Comparison of ENCODE assay signal across 10 cellular contexts in the genomic region with DNA sequence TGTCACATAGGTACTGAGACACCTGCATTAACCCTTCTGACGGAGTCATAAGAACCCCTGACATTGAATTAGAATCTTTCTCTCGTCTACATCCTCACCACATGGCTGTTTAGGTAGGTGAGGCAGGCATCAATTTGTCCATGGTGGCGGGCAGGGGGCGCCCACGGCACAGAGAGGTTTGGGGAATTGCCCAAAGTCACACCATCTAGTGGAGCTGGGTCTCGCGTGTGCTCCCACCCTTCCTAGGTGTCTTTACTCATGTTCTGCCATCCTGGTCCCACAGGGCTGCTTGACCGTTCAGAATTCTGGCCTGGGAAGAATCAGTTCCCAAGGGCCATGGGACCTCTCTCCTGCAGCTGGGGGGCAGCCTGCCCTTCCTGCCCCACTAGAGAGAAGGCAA. TPM values are rescaled to one million over a fixed set of nuclear protein-coding genes. Genes with fewer than 3 reads are reported as not detected.
DNase-seq lines count a peak whose midpoint lies in the region; ATAC-seq and TF ChIP-seq lines count a peak whose summit lies in the region.
"Had no signal": no experiment of that assay in that cellular context is flagged by ENCODE, and none has a peak within 500 bp of the region (broad histone marks: within the 10 kb centered on the region; RNA-seq: fewer than 3 reads in every experiment).

No MANE protein-coding gene starts in this region.

- H3K9me2 ChIP-seq in HCT116 (ENCODE audit: insufficient read depth) = no peaks in the 10 kb centered on the region

- H3K4me3 ChIP-seq in BLaER1 = no peak overlapping the region
- no peak overlapping the region for H3K4me3 ChIP-seq in HCT116 (replicated peaks in 1 of 2; ENCODE audit: low read depth in 1 of 2, low read length in 2 of 2)
- H3K4me3 ChIP-seq in trophoblast cell (ENCODE audit: low read depth, low read length) = no peak overlapping the region
- H3K4me3 ChIP-seq in aorta (ENCODE audit: low read length in 2 of 2) = no peak overlapping the region
- no peak overlapping the region for H3K4me3 ChIP-seq in ascending aorta
- H3K4me3 ChIP-seq: tibial artery had no signal

- H3K9me3 ChIP-seq in BLaER1 (no peaks in the 10 kb centered on the region), HCT116 (ENCODE audit: control insufficient read depth in 1 of 2, insufficient read depth in 1 of 2, low read depth in 1 of 2, low read length in 2 of 2) (no peaks in the 10 kb centered on the region), trophoblast cell (ENCODE audit: insufficient read depth, low read depth, low read length) (peaks cover 5% of the 10 kb centered on the region), aorta (ENCODE audit: control insufficient read depth, low read length) (no peaks in the 10 kb centered on the region), ascending aorta (no peaks in the 10 kb centered on the region)
- H3K9me3 ChIP-seq: tibial artery had no signal

- H3K4me1 Mint-ChIP-seq in endothelial cell (ENCODE audit: unreplicated experiment) = peaks cover 79% of the 10 kb centered on the region

- H4K91ac ChIP-seq in trophoblast cell (ENCODE audit: low read depth, low read length) = no peak overlapping the region

- POLR2A ChIA-PET in HCT116 (lab: Charles Lee) = interaction anchor here (2.2 kb wide), 1 partner anchor 14 kb away, joined by 8 read pairs; a partner anchor contains a TSS

- no peak for TF ChIP-seq POLR2A in HCT116 (IDR thresholded peaks at IDR 0.05; ENCODE audit: borderline replicate concordance, extremely low read depth, insufficient read depth, insufficient read length)

- H2BK12ac ChIP-seq in trophoblast cell (ENCODE audit: low read length) = no peak overlapping the region

- no peak for DNase-seq in HCT116 (ENCODE audit: low read depth, low spot score)
- DNase-seq in endothelial cell (ENCODE audit: low spot score) = no peak
- DNase-seq in trophoblast cell = no peak
- no peak for DNase-seq in aorta
- no peak for DNase-seq in ascending aorta (ENCODE audit: low spot score in 2 of 2)
- DNase-seq: activated gamma-delta T cell, GDM1, retina, tibial artery had no signal

- H3K27ac ChIP-seq in BLaER1 = peak overlapping the region; percentile 6; the same call in 1 of the 2 replicates
- H3K27ac ChIP-seq in HCT116 (ENCODE audit: low read depth, low read length) = no peak overlapping the region
- H3K27ac ChIP-seq in trophoblast cell (ENCODE audit: low read depth, low read length) = no peak overlapping the region
- H3K27ac ChIP-seq in aorta (ENCODE audit: low read depth in 1 of 2, low read length in 2 of 2) = no peak overlapping the region
- no peak overlapping the region for H3K27ac ChIP-seq in ascending aorta
- H3K27ac ChIP-seq: tibial artery had no signal

- H3K4me1 ChIP-seq in BLaER1 (peaks cover 89% of the 10 kb centered on the region), HCT116 (ENCODE audit: control insufficient read depth in 1 of 2, insufficient read depth in 2 of 2, low read length in 2 of 2) (no peaks in the 10 kb centered on the region), trophoblast cell (ENCODE audit: control insufficient read depth in 1 of 2, insufficient read depth in 2 of 2, low read length in 2 of 2) (peaks cover 2 to 9% of the 10 kb centered on the region in 2 experiments), aorta (ENCODE audit: control insufficient read depth in 1 of 2, insufficient read depth in 2 of 2, low read length in 2 of 2) (no peaks in the 10 kb centered on the region), ascending aorta (no peaks in the 10 kb centered on the region)

- H3K23ac ChIP-seq in trophoblast cell (ENCODE audit: low read length) = no peak overlapping the region

- H3K9ac ChIP-seq in BLaER1 (peak overlapping the region; percentile 15; the same call in 1 of the 2 replicates), HCT116 (ENCODE audit: low read length) (no peak overlapping the region), trophoblast cell (ENCODE audit: low read length) (no peak overlapping the region)

- no peak overlapping the region for H3K18ac ChIP-seq in trophoblast cell (ENCODE audit: low read length)

- H3K4me3 Mint-ChIP-seq in endothelial cell (ENCODE audit: unreplicated experiment) = peak overlapping the region; percentile 85

- H4K20me1 ChIP-seq in BLaER1 (no peaks in the 10 kb centered on the region), HCT116 (ENCODE audit: insufficient read depth) (no peaks in the 10 kb centered on the region)

- no peak overlapping the region for H2BK5ac ChIP-seq in trophoblast cell (ENCODE audit: low read depth, low read length, poor library complexity)

- H3K79me2 ChIP-seq in HCT116 (ENCODE audit: insufficient read depth, low read length) (no peaks in the 10 kb centered on the region), trophoblast cell (ENCODE audit: control insufficient read depth, insufficient read depth, low read length, poor library complexity) (no peaks in the 10 kb centered on the region)

- no peak overlapping the region for H4K12ac ChIP-seq in trophoblast cell (ENCODE audit: low read depth, low read length)

- no peak overlapping the region for H4K8ac ChIP-seq in trophoblast cell (ENCODE audit: low read depth, low read length)

- peak overlapping the region; percentile 29; the same call in 1 of the 2 replicates for H3K4me2 ChIP-seq in BLaER1
- H3K4me2 ChIP-seq in HCT116 (ENCODE audit: low read length) = no peak overlapping the region
- no peak overlapping the region for H3K4me2 ChIP-seq in trophoblast cell (ENCODE audit: low read length)

- no peaks in the 10 kb centered on the region for H3K9me3 Mint-ChIP-seq in endothelial cell (ENCODE audit: unreplicated experiment)

- peak; percentile 42 for TF ChIP-seq RAD21 in HCT116 (IDR thresholded peaks at IDR 0.05; ENCODE audit: low read depth)

- H3K27ac Mint-ChIP-seq in endothelial cell (ENCODE audit: unreplicated experiment) = peak overlapping the region; percentile 93

- ATAC-seq in HCT116 = no peak
- ATAC-seq in aorta (ENCODE audit: low FRiP score) = no peak

- peak in 1 of 3 experiments; percentile 65; a peak in 1 of 6 replicates for TF ChIP-seq CTCF in HCT116 (IDR thresholded peaks at IDR 0.05 in 2 of 3, conservative IDR thresholded peaks at IDR 0.05 in 1 of 3; ENCODE audit: borderline replicate concordance in 1 of 3, insufficient read depth in 1 of 3, low read depth in 2 of 3, low read length in 2 of 3)
- TF ChIP-seq CTCF in endothelial cell (IDR thresholded peaks at IDR 0.05; ENCODE audit: unreplicated experiment) = no peak
- no peak for TF ChIP-seq CTCF in ascending aorta (IDR thresholded peaks at IDR 0.05)

- no CpG with 5 or more reads among the region's 8 CpGs for WGBS in trophoblast cell (ENCODE audit: extremely low coverage, insufficient coverage, insufficient read length)
- WGBS in aorta, 2 donors = 84 to 91% methylated on average over 8 of the region's 8 CpGs

- CTCF ChIA-PET in HCT116 (lab: Charles Lee) = interaction anchor here (1.9 kb wide), 1 partner anchor 8 kb away, joined by 7 read pairs; no protein-coding TSS in a partner anchor

- no peaks in the 10 kb centered on the region for H3K36me3 ChIP-seq in BLaER1
- H3K36me3 ChIP-seq in HCT116 (ENCODE audit: control insufficient read depth in 1 of 2, insufficient read depth in 2 of 2, low read length in 2 of 2) = no peaks in the 10 kb centered on the region
- no peaks in the 10 kb centered on the region for H3K36me3 ChIP-seq in trophoblast cell (ENCODE audit: control insufficient read depth in 1 of 2, insufficient read depth in 2 of 2, low read length in 2 of 2)
- H3K36me3 ChIP-seq in aorta (ENCODE audit: control insufficient read depth in 1 of 2, insufficient read depth in 2 of 2, low read length in 1 of 2) = no peaks in the 10 kb centered on the region
- no peaks in the 10 kb centered on the region for H3K36me3 ChIP-seq in ascending aorta
- H3K36me3 ChIP-seq: tibial artery had no signal

- no peak overlapping the region for H3K14ac ChIP-seq in trophoblast cell (ENCODE audit: low read length)

- no peak overlapping the region for H2AK5ac ChIP-seq in trophoblast cell (ENCODE audit: low read length)

- intact Hi-C loops in HCT116 (cut with micrococcal nuclease) = no loop called here
- intact Hi-C loops in aorta (cut with DNase I) = no loop called here
- intact Hi-C loops in ascending aorta (cut with DNase I) = no loop called here

- no peaks in the 10 kb centered on the region for H3K79me1 ChIP-seq in trophoblast cell (ENCODE audit: low read length)

- RAD21 ChIA-PET in HCT116 (lab: Charles Lee; ENCODE audit: low non-redundant PET in 1 of 2, low total read pairs in 2 of 2, uncharacterized antibody in 2 of 2, unreplicated experiment in 2 of 2) = no interaction called here

- no peak overlapping the region for H3K4ac ChIP-seq in trophoblast cell (ENCODE audit: low read depth, low read length)

- no peak overlapping the region for H2AFZ ChIP-seq in HCT116 (ENCODE audit: low read depth, low read length, poor library complexity, severe bottlenecking)
- H2AFZ ChIP-seq in trophoblast cell (ENCODE audit: insufficient read depth, low read length, poor library complexity) = no peak overlapping the region

- no peaks in the 10 kb centered on the region for H3K27me3 ChIP-seq in BLaER1
- H3K27me3 ChIP-seq in HCT116 (ENCODE audit: insufficient read depth, low read length) = no peaks in the 10 kb centered on the region
- H3K27me3 ChIP-seq in trophoblast cell (ENCODE audit: insufficient read depth, low read length) = no peaks in the 10 kb centered on the region
- H3K27me3 ChIP-seq in aorta (ENCODE audit: control insufficient read depth in 1 of 2, insufficient read depth in 2 of 2, low read length in 1 of 2) = no peaks in the 10 kb centered on the region
- H3K27me3 ChIP-seq in ascending aorta = no peaks in the 10 kb centered on the region
- H3K27me3 ChIP-seq: tibial artery had no signal

- H2BK120ac ChIP-seq in trophoblast cell (ENCODE audit: insufficient read depth, low read length, poor library complexity) = no peak overlapping the region

- BruUV-seq in HCT116 (replicated peaks; lab: Mats Ljungman, UMichigan) = no TSS peak

- H3K36me3 Mint-ChIP-seq in endothelial cell (ENCODE audit: low read depth, unreplicated experiment) = peaks cover 6% of the 10 kb centered on the region

- peaks cover 36% of the 10 kb centered on the region for H3K27me3 Mint-ChIP-seq in endothelial cell (ENCODE audit: unreplicated experiment)

RNA-seq across cellular contexts. Expression of a gene that starts 14.7 kb away (rescaled TPM):
- total RNA-seq in HCT116 (2021; ENCODE audit: unreplicated experiment) = 1.5 TPM
- 1.0 and 1.2 TPM in 2 replicates for polyA plus RNA-seq in HCT116 (2012)
- 257 TPM for total RNA-seq in endothelial cell (ENCODE audit: unreplicated experiment)
- 0.05 and 0.06 TPM in 2 replicates for polyA plus RNA-seq in trophoblast cell (2013)
- 10 to 100 TPM in 1 of 2 donors, 1 to 10 TPM in 1; 9.7 to 28.4 TPM for total RNA-seq in aorta
- under 1 TPM; 0.20 to 0.38 TPM for polyA plus RNA-seq in aorta
- total RNA-seq in ascending aorta = 30.2 TPM

RNA-seq across cellular contexts. Expression of a gene that starts 20.2 kb away (rescaled TPM):
- total RNA-seq in HCT116 (2021; ENCODE audit: unreplicated experiment) (16.9 TPM), endothelial cell (ENCODE audit: unreplicated experiment) (39.2 TPM), aorta (10 to 100 TPM; 18.6 to 22.5 TPM), ascending aorta (51.8 TPM)
- 9.3 and 10.0 TPM in 2 replicates for polyA plus RNA-seq in HCT116 (2012)
- polyA plus RNA-seq in trophoblast cell (2013) = 14.3 and 14.7 TPM in 2 replicates
- polyA plus RNA-seq in aorta = 10 to 100 TPM in 1 of 2 donors, 1 to 10 TPM in 1; 5.5 to 10.3 TPM

RNA-seq across cellular contexts. Expression of a gene that starts 38.8 kb away (rescaled TPM):
- total RNA-seq in HCT116 (2021; ENCODE audit: unreplicated experiment) (58.9 TPM), endothelial cell (ENCODE audit: unreplicated experiment) (16.4 TPM), aorta (1 to 10 TPM; 2.1 to 5.3 TPM), ascending aorta (28.5 TPM)
- 70.2 and 93.5 TPM in 2 replicates for polyA plus RNA-seq in HCT116 (2012)
- 48.6 and 53.4 TPM in 2 replicates for polyA plus RNA-seq in trophoblast cell (2013)
- 1 to 10 TPM; 1.2 to 4.5 TPM for polyA plus RNA-seq in aorta

RNA-seq across cellular contexts. Expression of a gene that starts 40.5 kb away (rescaled TPM):
- 6.0 TPM for total RNA-seq in HCT116 (2021; ENCODE audit: unreplicated experiment)
- 4.2 and 4.5 TPM in 2 replicates for polyA plus RNA-seq in HCT116 (2012)
- total RNA-seq in endothelial cell (ENCODE audit: unreplicated experiment) = 1.4 TPM
- 2.3 and 2.7 TPM in 2 replicates for polyA plus RNA-seq in trophoblast cell (2013)
- under 1 TPM; 0.19 to 0.30 TPM for total RNA-seq in aorta
- under 1 TPM in 1 of 2 donors, not detected in 1; 0.15 TPM for polyA plus RNA-seq in aorta
- total RNA-seq in ascending aorta = not detected
